Comparison of ENCODE assay signal across 2 cellular contexts in the genomic region with DNA sequence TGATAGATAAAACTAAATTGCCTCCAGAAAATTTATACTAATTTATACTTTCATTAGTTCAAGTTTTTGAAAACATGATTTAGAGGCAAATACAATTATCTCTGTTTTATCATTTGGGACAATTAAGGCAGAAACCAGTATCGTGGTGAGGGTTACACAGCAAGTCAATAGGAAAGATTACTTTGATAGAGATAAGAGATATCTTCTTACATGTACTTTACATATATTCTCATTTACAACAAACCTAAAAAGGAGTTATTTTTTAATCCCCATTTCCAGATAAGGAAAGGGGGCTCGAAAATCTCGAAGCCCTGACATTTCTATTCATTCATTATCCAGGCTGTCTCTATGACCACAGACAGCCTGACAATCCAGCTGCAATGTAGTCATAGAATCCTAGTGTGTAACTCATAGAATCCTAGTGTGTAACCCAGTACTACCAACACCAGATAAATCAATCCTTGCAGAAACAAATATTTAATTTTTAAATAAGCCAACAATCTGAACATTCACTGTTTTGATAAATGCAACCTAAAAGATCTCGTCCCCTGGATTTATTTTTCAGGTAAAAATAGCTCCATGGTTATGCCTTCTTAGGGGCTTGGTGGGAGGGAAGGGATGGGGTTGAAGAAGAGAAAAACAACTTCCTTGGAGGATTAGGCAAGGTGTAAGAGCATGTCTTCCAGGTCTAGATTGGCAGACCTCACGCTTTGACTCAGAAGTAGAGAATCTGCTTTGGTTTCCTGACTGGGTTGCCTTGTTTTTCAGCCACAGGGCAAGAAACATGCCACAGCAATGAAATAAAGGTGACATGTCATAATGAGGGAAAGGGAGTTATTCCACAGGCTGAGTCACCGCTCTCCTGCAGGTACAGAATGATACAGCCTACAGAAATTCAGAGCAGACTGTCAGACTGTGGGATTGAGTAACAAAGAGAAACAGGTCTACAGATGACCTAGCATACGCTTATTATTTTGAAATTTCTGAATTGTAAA.
A peak's percentile ranks its signal among the peaks of the same experiment; 100 is the strongest.
TF ChIP-seq lines count a peak whose summit lies in the region.

No MANE protein-coding gene starts in this region.

TF ChIP-seq in A549, 52 proteins besides CTCF, POLR2A, EP300 and RAD21 (continued from another document):
- TF ChIP-seq, protein P1, sequence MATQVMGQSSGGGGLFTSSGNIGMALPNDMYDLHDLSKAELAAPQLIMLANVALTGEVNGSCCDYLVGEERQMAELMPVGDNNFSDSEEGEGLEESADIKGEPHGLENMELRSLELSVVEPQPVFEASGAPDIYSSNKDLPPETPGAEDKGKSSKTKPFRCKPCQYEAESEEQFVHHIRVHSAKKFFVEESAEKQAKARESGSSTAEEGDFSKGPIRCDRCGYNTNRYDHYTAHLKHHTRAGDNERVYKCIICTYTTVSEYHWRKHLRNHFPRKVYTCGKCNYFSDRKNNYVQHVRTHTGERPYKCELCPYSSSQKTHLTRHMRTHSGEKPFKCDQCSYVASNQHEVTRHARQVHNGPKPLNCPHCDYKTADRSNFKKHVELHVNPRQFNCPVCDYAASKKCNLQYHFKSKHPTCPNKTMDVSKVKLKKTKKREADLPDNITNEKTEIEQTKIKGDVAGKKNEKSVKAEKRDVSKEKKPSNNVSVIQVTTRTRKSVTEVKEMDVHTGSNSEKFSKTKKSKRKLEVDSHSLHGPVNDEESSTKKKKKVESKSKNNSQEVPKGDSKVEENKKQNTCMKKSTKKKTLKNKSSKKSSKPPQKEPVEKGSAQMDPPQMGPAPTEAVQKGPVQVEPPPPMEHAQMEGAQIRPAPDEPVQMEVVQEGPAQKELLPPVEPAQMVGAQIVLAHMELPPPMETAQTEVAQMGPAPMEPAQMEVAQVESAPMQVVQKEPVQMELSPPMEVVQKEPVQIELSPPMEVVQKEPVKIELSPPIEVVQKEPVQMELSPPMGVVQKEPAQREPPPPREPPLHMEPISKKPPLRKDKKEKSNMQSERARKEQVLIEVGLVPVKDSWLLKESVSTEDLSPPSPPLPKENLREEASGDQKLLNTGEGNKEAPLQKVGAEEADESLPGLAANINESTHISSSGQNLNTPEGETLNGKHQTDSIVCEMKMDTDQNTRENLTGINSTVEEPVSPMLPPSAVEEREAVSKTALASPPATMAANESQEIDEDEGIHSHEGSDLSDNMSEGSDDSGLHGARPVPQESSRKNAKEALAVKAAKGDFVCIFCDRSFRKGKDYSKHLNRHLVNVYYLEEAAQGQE (IDR thresholded peaks at IDR 0.05), result no peak
- peak; percentile 25; the same call in 1 of the 3 replicates for TF ChIP-seq SMC3 (IDR thresholded peaks at IDR 0.05)
- no peak for TF ChIP-seq HDAC2 (IDR thresholded peaks at IDR 0.05)
- TF ChIP-seq JUN (IDR thresholded peaks at IDR 0.05), result peak in 1 of 2 experiments; percentile 78; a peak in 4 of 5 replicates
- no peak for TF ChIP-seq PHF8 (IDR thresholded peaks at IDR 0.05; ENCODE audit: borderline replicate concordance, low read depth)
- TF ChIP-seq EHMT2 (IDR thresholded peaks at IDR 0.05; ENCODE audit: low read depth), result no peak
- peak; percentile 55 to 75; a peak in 2 of 4 replicates for TF ChIP-seq CEBPB (IDR thresholded peaks at IDR 0.05)
- peak; percentile 46; the same call in 1 of the 2 replicates for TF ChIP-seq GATA3 (IDR thresholded peaks at IDR 0.05; ENCODE audit: borderline replicate concordance)
- peak; percentile 93 for TF ChIP-seq FOSL2 (IDR thresholded peaks at IDR 0.05)
- TF ChIP-seq FOSL2 (CRISPR knock-in tag; IDR thresholded peaks at IDR 0.05), result peak; percentile 86
- TF ChIP-seq HOXB5 (CRISPR knock-in tag; IDR thresholded peaks at IDR 0.05), result no peak
- no peak for TF ChIP-seq EHF (CRISPR knock-in tag; IDR thresholded peaks at IDR 0.05)
- TF ChIP-seq MAFK (IDR thresholded peaks at IDR 0.05; ENCODE audit: partially characterized antibody), result peak; percentile 22
- no peak for TF ChIP-seq HEYL (CRISPR knock-in tag; IDR thresholded peaks at IDR 0.05)
- no peak for TF ChIP-seq CBX8 (IDR thresholded peaks at IDR 0.05)

TF ChIP-seq in HCT116, 20 proteins besides CTCF, POLR2A, EP300 and RAD21 (continued from another document):
- TF ChIP-seq CBX3 (IDR thresholded peaks at IDR 0.05; ENCODE audit: low read depth) (peak; percentile 98), FOSL1 (IDR thresholded peaks at IDR 0.05; ENCODE audit: low read depth) (peak; percentile 96), JUND (IDR thresholded peaks at IDR 0.05) (peak; percentile 98), SRF (IDR thresholded peaks at IDR 0.05; ENCODE audit: low read depth) (peak; percentile 88), EZH2phosphoT487 (IDR thresholded peaks at IDR 0.05; ENCODE audit: borderline replicate concordance) (no peak), YY1 (IDR thresholded peaks at IDR 0.05; ENCODE audit: extremely low read depth, insufficient replicate concordance, low read depth, low read length) (peak; percentile 65)
- TF ChIP-seq, protein P2, sequence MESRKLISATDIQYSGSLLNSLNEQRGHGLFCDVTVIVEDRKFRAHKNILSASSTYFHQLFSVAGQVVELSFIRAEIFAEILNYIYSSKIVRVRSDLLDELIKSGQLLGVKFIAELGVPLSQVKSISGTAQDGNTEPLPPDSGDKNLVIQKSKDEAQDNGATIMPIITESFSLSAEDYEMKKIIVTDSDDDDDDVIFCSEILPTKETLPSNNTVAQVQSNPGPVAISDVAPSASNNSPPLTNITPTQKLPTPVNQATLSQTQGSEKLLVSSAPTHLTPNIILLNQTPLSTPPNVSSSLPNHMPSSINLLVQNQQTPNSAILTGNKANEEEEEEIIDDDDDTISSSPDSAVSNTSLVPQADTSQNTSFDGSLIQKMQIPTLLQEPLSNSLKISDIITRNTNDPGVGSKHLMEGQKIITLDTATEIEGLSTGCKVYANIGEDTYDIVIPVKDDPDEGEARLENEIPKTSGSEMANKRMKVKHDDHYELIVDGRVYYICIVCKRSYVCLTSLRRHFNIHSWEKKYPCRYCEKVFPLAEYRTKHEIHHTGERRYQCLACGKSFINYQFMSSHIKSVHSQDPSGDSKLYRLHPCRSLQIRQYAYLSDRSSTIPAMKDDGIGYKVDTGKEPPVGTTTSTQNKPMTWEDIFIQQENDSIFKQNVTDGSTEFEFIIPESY (IDR thresholded peaks at IDR 0.05; ENCODE audit: extremely low read depth, insufficient replicate concordance, low read length), result peak; percentile 69
